ENCODE assay signal across 18 cellular contexts in the genomic region with DNA sequence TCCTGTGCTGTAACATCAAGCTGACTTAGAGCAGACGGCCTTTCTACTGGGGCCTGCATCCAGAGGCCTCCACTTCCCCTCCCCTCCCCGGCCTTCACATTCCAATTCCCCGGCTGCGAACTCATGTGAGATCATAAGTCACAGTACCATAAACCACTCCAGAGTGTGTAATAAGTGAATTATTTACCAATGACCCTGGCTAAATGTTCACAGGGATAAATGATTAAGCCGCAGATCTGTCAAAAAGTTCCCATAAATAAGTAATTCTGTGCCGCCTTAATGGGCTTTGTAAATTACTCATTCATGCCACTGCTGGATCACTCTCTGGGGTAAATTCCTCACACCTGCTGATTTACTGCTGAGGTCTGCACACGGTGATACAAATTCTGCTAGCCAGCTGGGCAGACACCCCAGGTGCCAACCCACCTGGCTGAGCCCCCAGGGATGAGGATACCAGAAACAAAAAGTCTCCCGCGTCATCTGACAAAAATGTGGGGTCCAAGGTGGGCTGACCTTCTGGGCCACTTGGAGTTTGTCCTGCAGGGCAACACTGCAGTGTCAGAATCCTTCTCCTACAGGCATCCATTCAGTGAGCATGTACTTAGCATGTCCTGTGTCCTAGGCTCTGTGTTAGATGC. TPM values are rescaled to one million over a fixed set of nuclear protein-coding genes. Genes with fewer than 3 reads are reported as not detected.
DNase-seq lines count a peak whose midpoint lies in the region; ATAC-seq, FAIRE-seq and TF ChIP-seq lines count a peak whose summit lies in the region.
"Had no signal": no experiment of that assay in that cellular context is flagged by ENCODE, and none has a peak within 500 bp of the region (broad histone marks: within the 10 kb centered on the region; RNA-seq: fewer than 3 reads in every experiment).

No MANE protein-coding gene starts in this region.

- no peak for TF ChIP-seq CTCF in HFFc6 (IDR thresholded peaks at IDR 0.05)
- TF ChIP-seq CTCF in cardiac fibroblast (IDR thresholded peaks at IDR 0.05; ENCODE audit: low read depth, low read length) = no peak
- no peak for TF ChIP-seq CTCF in left lung (IDR thresholded peaks at IDR 0.05)

- H3K27me3 ChIP-seq in left lung = peaks cover 0 to 11% of the 10 kb centered on the region in 2 donors
- H3K27me3 ChIP-seq: cardiac muscle cell had no signal

- H3K4me3 Mint-ChIP-seq in HFFc6 = no peak overlapping the region
- H3K4me3 Mint-ChIP-seq: activated T-helper 1 cell treated with anti-CD3 and anti-CD28 coated beads, Interleukin-12 subunit alpha, Interleukin-12 subunit beta, Interleukin-2, Interleukin-4 antibody, amounts not matched to agents 30 ng/mL and 10 ng/mL and 1 ng/mL, durations not matched to agents 14 hours and 24 hours and 36 hours had no signal

- no peaks in the 10 kb centered on the region; the same call in 1 of the 2 replicates for H3K9me3 Mint-ChIP-seq in HFFc6
- H3K9me3 Mint-ChIP-seq: activated T-helper 1 cell treated with anti-CD3 and anti-CD28 coated beads, Interleukin-12 subunit alpha, Interleukin-12 subunit beta, Interleukin-2, Interleukin-4 antibody, amounts not matched to agents 30 ng/mL and 10 ng/mL and 1 ng/mL, durations not matched to agents 14 hours and 24 hours and 36 hours had no signal

- H3K36me3 Mint-ChIP-seq in HFFc6 (ENCODE audit: low read depth) = peaks cover 4% of the 10 kb centered on the region; the same call in 1 of the 2 replicates

- H3K27ac ChIP-seq in left lung = no peak overlapping the region
- H3K27ac ChIP-seq: cardiac muscle cell, esophagus muscularis mucosa, SJSA1 had no signal

- DNase-seq in HFFc6 = peak; percentile 64
- peak; percentile 51 to 67 for DNase-seq in cardiac fibroblast (ENCODE audit: low read depth in 2 of 2)
- DNase-seq in left lung = no peak
- peak; percentile 42 for DNase-seq in urothelium cell line (ENCODE audit: low spot score)
- DNase-seq in MV-4-11 (lab: John Stamatoyannopoulos, UW) = no peak
- DNase-seq: DND-41; NCI-H1092 treated with DMSO at 0.1 percent for 48 hours; NCI-H526 treated with DMSO at 0.1 percent for 48 hours; occipital lobe; stimulated activated CD4-positive, alpha-beta T cell treated with anti-CD3 and anti-CD28 coated beads, Interleukin-1b, Interleukin-23, amount 100 ng/mL, for 48 hours; stimulated activated naive CD4-positive, alpha-beta T cell had no signal

- no peaks in the 10 kb centered on the region for H3K36me3 ChIP-seq in left lung
- H3K36me3 ChIP-seq: cardiac muscle cell, esophagus muscularis mucosa, SJSA1 had no signal

- peaks cover 3% of the 10 kb centered on the region; the same call in 1 of the 2 replicates for H3K27me3 Mint-ChIP-seq in HFFc6 (ENCODE audit: insufficient read depth)

- no peaks in the 10 kb centered on the region for H3K9me3 ChIP-seq in left lung
- H3K9me3 ChIP-seq: esophagus muscularis mucosa, SJSA1 had no signal

- H3K4me3 ChIP-seq in cardiac fibroblast (replicated peaks in 1 of 2; ENCODE audit: low read depth in 2 of 2, low read length in 2 of 2) = no peak overlapping the region
- H3K4me3 ChIP-seq in left lung = no peak overlapping the region
- H3K4me3 ChIP-seq: cardiac muscle cell, esophagus muscularis mucosa, SJSA1 had no signal

- H3K4me1 ChIP-seq in left lung = peaks cover 0 to 11% of the 10 kb centered on the region in 2 donors

- ATAC-seq in left lung (peak; percentile 20), GM19452 (IDR thresholded peaks at IDR 0.05; ENCODE audit: unreplicated experiment) (no peak), HG03342 (IDR thresholded peaks at IDR 0.05; ENCODE audit: unreplicated experiment) (no peak)

- peak overlapping the region; percentile 68 for H3K27ac Mint-ChIP-seq in HFFc6
- H3K27ac Mint-ChIP-seq: activated T-helper 1 cell treated with anti-CD3 and anti-CD28 coated beads, Interleukin-12 subunit alpha, Interleukin-12 subunit beta, Interleukin-2, Interleukin-4 antibody, amounts not matched to agents 30 ng/mL and 10 ng/mL and 1 ng/mL, durations not matched to agents 14 hours and 24 hours and 36 hours had no signal

- peak; percentile 83 for FAIRE-seq in urothelium cell line (lab: Jason Lieb, UNC)
- FAIRE-seq: keratinocyte had no signal

- H3K4me1 Mint-ChIP-seq in HFFc6 (ENCODE audit: low read depth) = peaks cover 61% of the 10 kb centered on the region

- intact Hi-C loops in left lung (cut with DNase I) = loop anchor here in 1 of 2 donors (5.0 kb wide), 1 partner anchor 151 kb away; no protein-coding TSS in a partner anchor

RNA-seq across cellular contexts. Expression of gene KIRREL1, which starts 27.3 kb away (rescaled TPM):
- total RNA-seq in HFFc6 (2021; fragmentation: NEBNext Ultra II Directional; extraction: Animal tissue kit (Norgen Biotek cat#: 25700)) = 100 to 1,000 TPM in 5 of 6 experiments, 10 to 100 TPM in 1; 99.5 to 121 (median 107) TPM
- 10 to 100 TPM; 54.2 to 56.7 TPM for total RNA-seq in left lung
- total RNA-seq: activated T-helper 1 cell treated with anti-CD3 and anti-CD28 coated beads, Interleukin-12 subunit alpha, Interleukin-12 subunit beta, Interleukin-2, Interleukin-4 antibody, amounts not matched to agents 30 ng/mL and 10 ng/mL and 1 ng/mL, durations not matched to agents 14 hours and 24 hours and 36 hours had no signal

Comparison
In these comparisons a context has a peak if more than half of its experiments do, and no peak if none do; other contexts are left out.
1. DNase-seq: peak in HFFc6 (single experiment), cardiac fibroblast (2 of 2) and urothelium cell line (single experiment); none in left lung (0 of 2) and MV-4-11 (single experiment).